Comparison of ENCODE assay signal across 3 cellular contexts in the genomic region with DNA sequence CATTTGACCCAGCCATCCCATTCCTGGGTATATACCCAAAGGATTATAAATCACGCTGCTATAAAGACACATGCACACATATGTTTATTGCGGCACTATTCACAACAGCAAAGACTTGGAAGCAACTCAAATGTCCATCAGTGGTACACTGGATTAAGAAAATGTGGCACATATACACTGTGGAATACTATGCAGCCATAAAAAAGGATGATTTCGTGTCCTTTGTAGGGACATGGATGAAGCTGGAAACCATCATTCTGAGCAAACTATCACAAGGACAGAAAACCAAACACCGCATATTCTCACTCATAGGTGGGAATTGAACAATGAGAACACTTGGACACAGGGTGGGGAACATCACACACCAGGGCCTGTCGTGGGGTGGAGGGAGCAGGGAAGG. TPM values are rescaled to one million over a fixed set of nuclear protein-coding genes. Genes with fewer than 3 reads are reported as not detected.
DNase-seq lines count a peak whose midpoint lies in the region; ATAC-seq, FAIRE-seq and TF ChIP-seq lines count a peak whose summit lies in the region.
"Not testable (repeated sequence)": the region's sequence is repeated elsewhere in the genome, so short reads cannot be mapped to it uniquely, and the experiment has no call there.
"Had no signal": no experiment of that assay in that cellular context is flagged by ENCODE, and none has a peak within 500 bp of the region (broad histone marks: within the 10 kb centered on the region; RNA-seq: fewer than 3 reads in every experiment).

No MANE protein-coding gene starts in this region.

- in situ Hi-C loops in K562 (cut with MboI): not testable (repeated sequence)

- intact Hi-C loops in K562 (cut with micrococcal nuclease): not testable (repeated sequence)

- TF ChIP-seq POLR2A in K562 (conservative IDR thresholded peaks at IDR 0.05): not testable (repeated sequence)

- H4K20me1 ChIP-seq in K562 (replicated peaks; ENCODE audit: control insufficient read depth, insufficient read depth, low read length): not testable (repeated sequence)

- H3K4me1 ChIP-seq in HEK293 (ENCODE audit: control insufficient read depth, insufficient read depth, low read length); K562 (replicated peaks in 1 of 2; ENCODE audit: control insufficient read depth in 2 of 2, insufficient read depth in 2 of 2, low read length in 2 of 2): not testable (repeated sequence)

- H3K27me3 ChIP-seq in K562 (ENCODE audit: control insufficient read depth in 2 of 2, insufficient read depth in 2 of 2, low read length in 2 of 2): not testable (repeated sequence)

- not testable (repeated sequence) for H2AFZ ChIP-seq in K562 (ENCODE audit: low read depth, low read length)

- not testable (repeated sequence) for H3K4me3 ChIP-seq in HEK293 (ENCODE audit: low read depth, low read length); K562

- H3K27ac ChIP-seq in HEK293 (ENCODE audit: extremely low read depth, low read depth, low read length); K562 (ENCODE audit: extremely low read depth, low read depth, low read length): not testable (repeated sequence)

- POLR2A ChIA-PET in HEK293 (lab: Yijun Ruan, JAX); K562 (lab: Yijun Ruan, JAX): not testable (repeated sequence)

- CTCF ChIA-PET in HEK293 (lab: Yijun Ruan, JAX); K562 (lab: Yijun Ruan, JAX; ENCODE audit: low intra/inter-chr PET ratio): not testable (repeated sequence)

- BruUV-seq in K562 (replicated peaks; lab: Mats Ljungman, UMichigan): not testable (repeated sequence)

- TF ChIP-seq RAD21 in K562 (CRISPR knock-in tag; conservative IDR thresholded peaks at IDR 0.05 in 1 of 2, IDR thresholded peaks at IDR 0.05 in 1 of 2): not testable (repeated sequence)

- H3K4me2 ChIP-seq in K562 (ENCODE audit: insufficient read depth, low read length): not testable (repeated sequence)

- H3K9me1 ChIP-seq in K562 (ENCODE audit: control insufficient read depth, insufficient read depth, low read length): not testable (repeated sequence)

- 4% methylated on average over 5 of the region's 5 CpGs for whole genome bisulfite sequencing in K562 (ENCODE audit: insufficient coverage, low coverage, missing lambda C conversion rate)

- ATAC-seq in K562: not testable (repeated sequence)

- H3K9me3 ChIP-seq in HEK293 (ENCODE audit: control insufficient read depth, insufficient read depth, low read depth, low read length); K562 (replicated peaks; ENCODE audit: control insufficient read depth, insufficient read depth, low read depth, low read length): not testable (repeated sequence)

- H3K79me2 ChIP-seq in K562 (ENCODE audit: control insufficient read depth, insufficient read depth, low read length): not testable (repeated sequence)

- H3K9ac ChIP-seq in K562 (ENCODE audit: insufficient read depth in 1 of 2, low read depth in 2 of 2, low read length in 2 of 2): not testable (repeated sequence)

- DNase-seq in K562 (ENCODE audit: extremely low read depth in 1 of 4, low spot score in 3 of 4): not testable (repeated sequence)

- H3K36me3 ChIP-seq in HEK293 (ENCODE audit: control insufficient read depth in 2 of 2, insufficient read depth in 1 of 2, low read length in 2 of 2); K562 (ENCODE audit: control insufficient read depth, insufficient read depth, low read length): not testable (repeated sequence)

- TF ChIP-seq EP300 in K562 (IDR thresholded peaks at IDR 0.05; ENCODE audit: low read length): not testable (repeated sequence)

- not testable (repeated sequence) for TF ChIP-seq CTCF in HEK293 (tag by site-specific recombination; IDR thresholded peaks at IDR 0.05); K562 (IDR thresholded peaks at IDR 0.05 in 2 of 3, conservative IDR thresholded peaks at IDR 0.05 in 1 of 3; ENCODE audit: insufficient read depth in 2 of 3, low read depth in 1 of 3, low read length in 3 of 3)

- not testable (repeated sequence) for FAIRE-seq in K562 (lab: Jason Lieb, UNC)

TF ChIP-seq in HEK293, 187 proteins besides CTCF, POLR2A, EP300 and RAD21:
- TF ChIP-seq ZNF146 (tag by site-specific recombination; IDR thresholded peaks at IDR 0.05): peak; percentile 80; the same call in 1 of the 2 replicates

TF ChIP-seq in K562, 482 proteins besides CTCF, POLR2A, EP300 and RAD21:
- TF ChIP-seq ZNF146 (CRISPR knock-in tag; IDR thresholded peaks at IDR 0.05; ENCODE audit: unreplicated experiment): peak; percentile 57

RNA-seq across cellular contexts. Expression of a gene that starts 42.6 kb away (rescaled TPM):
- total RNA-seq in K562 (2011; cell fraction: chromatin; rRNA removed; ENCODE audit: low replicate concordance): 0.83 and 3.3 TPM in 2 replicates
- total RNA-seq in K562 (2011; cell fraction: nucleolus; rRNA removed): 0.17 and 0.53 TPM in 2 replicates
- total RNA-seq in K562 (2011; cell fraction: nucleoplasm; rRNA removed): 1.4 and 2.3 TPM in 2 replicates
- total RNA-seq in K562 (2014; rRNA removed) (1.1 and 1.5 TPM in 2 replicates), K562 (2014; rRNA removed; fragmentation: Illumina TruSeq; extraction: Trizol) (2.0 and 2.1 TPM in 2 replicates), K562 (2015; rRNA removed; fragmentation: Illumina TruSeq; extraction: Trizol) (1.9 and 2.4 TPM in 2 replicates), K562 (2021) (2.5 and 2.6 TPM in 2 replicates)
- polyA plus RNA-seq in K562 (2011; rRNA removed) (0.95 and 1.6 TPM in 2 replicates), K562 (2014; fragmentation: Illumina TruSeq; extraction: Trizol) (1.1 and 1.5 TPM in 2 replicates), K562 (2014; fragmentation: Nextera tagmentation; extraction: Ambion mirVana) (under 1 TPM; 0.44 to 0.48 TPM), K562 (2014; rRNA removed) (0.78 and 0.81 TPM in 2 replicates)
- polyA plus RNA-seq in K562 (2011; cell fraction: cytosol; rRNA removed): 0.09 and 0.63 TPM in 2 replicates
- 0.47 and 1.7 TPM in 2 replicates for polyA plus RNA-seq in K562 (2011; cell fraction: nucleus; rRNA removed)
- 1.3 and 1.6 TPM in 2 replicates for polyA plus RNA-seq in K562 (2012)
- 1.6 and 3.4 TPM in 2 replicates for polyA minus RNA-seq in K562 (2011; rRNA and poly(A)+ RNA removed)
- 0.38 and 0.82 TPM in 2 replicates for polyA minus RNA-seq in K562 (2011; cell fraction: cytosol; rRNA and poly(A)+ RNA removed)
- polyA minus RNA-seq in K562 (2011; cell fraction: nucleus; rRNA and poly(A)+ RNA removed): 0.81 and 2.8 TPM in 2 replicates
- total RNA-seq: A172 had no signal
